1 cellular context compared by ENCODE assay signal in the genomic region with DNA sequence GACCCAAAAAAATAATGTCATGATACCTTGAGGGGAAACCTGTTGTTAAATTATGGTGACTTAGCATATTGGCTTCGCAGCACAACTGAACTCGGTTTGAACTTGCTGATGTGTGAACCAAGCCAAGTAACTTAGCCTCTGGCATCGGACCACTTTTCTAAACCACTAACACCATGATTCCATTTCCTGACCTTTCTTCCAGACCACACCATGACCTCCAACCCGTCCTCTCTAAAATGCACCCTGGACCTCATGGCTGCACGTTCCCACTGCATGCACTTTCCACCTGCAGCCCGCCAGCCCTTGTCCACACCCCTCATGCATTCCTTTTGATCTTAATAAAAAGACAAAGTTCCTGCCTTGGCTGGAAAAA.
TF ChIP-seq lines count a peak whose summit lies in the region.

No MANE protein-coding gene starts in this region.

TF ChIP-seq in endothelial cell of umbilical vein, 7 proteins besides CTCF, POLR2A, EP300 and RAD21 (continued from another document):
- no peak for TF ChIP-seq FOS (IDR thresholded peaks at IDR 0.05; ENCODE audit: borderline replicate concordance, insufficient read depth, low read length)
